ENCODE assay signal across 34 cellular contexts in genomic region chr2:27537287-27537686, GRCh38. TPM values are rescaled to one million over a fixed set of nuclear protein-coding genes. Genes with fewer than 3 reads are reported as not detected.
"Had no signal": no experiment of that assay in that cellular context is flagged by ENCODE, and none has a peak within 500 bp of the region (broad histone marks: within the 10 kb centered on the region; RNA-seq: fewer than 3 reads in every experiment).

No MANE protein-coding gene starts in this region.

- H3K27me3 ChIP-seq: foreskin keratinocyte, pancreas, tibial nerve, upper lobe of left lung had no signal

- H3K4me2 ChIP-seq: smooth muscle cell had no signal

- H3K27ac ChIP-seq: esophagus muscularis mucosa, foreskin keratinocyte, gastroesophageal sphincter, heart right ventricle, left lung, neutrophil, pancreas, thoracic aorta, tibial nerve, upper lobe of left lung had no signal

- H3K9me3 ChIP-seq: esophagus muscularis mucosa, gastroesophageal sphincter, heart right ventricle, left lung, mucosa of descending colon, neutrophil, pancreas, thoracic aorta, tibial nerve, upper lobe of left lung had no signal

- H3K36me3 Mint-ChIP-seq: mesothelial cell of epicardium; natural killer cell treated with Interleukin-12 subunit alpha and Interleukin-12 subunit beta and Interleukin-15 and Interleukin-18, amount 100 ng/mL, for 72 hours; stimulated activated effector memory CD8-positive, alpha-beta T cell treated with anti-CD3 and anti-CD28 coated beads, Interleukin-12 subunit alpha, Interleukin-12 subunit beta, amount 100 ng/mL, for 72 hours had no signal

- ATAC-seq: foreskin keratinocyte; gastroesophageal sphincter; heart right ventricle; left cardiac atrium; left lung; mucosa of descending colon; natural killer cell treated with Interleukin-12 subunit alpha and Interleukin-12 subunit beta and Interleukin-15 and Interleukin-18, amount 100 ng/mL, for 72 hours; pancreas; sciatic nerve; stimulated activated effector memory CD8-positive, alpha-beta T cell treated with anti-CD3 and anti-CD28 coated beads, Interleukin-12 subunit alpha, Interleukin-12 subunit beta, amount 100 ng/mL, for 72 hours; stimulated activated naive CD8-positive, alpha-beta T cell treated with anti-CD3 and anti-CD28 coated beads, Interleukin-15, Interleukin-2, amounts not matched to agents 100 U/mL and 50 U/mL, for 24 hours had no signal

- H3K4me3 Mint-ChIP-seq: endodermal cell; mesothelial cell of epicardium; naive B cell; natural killer cell treated with Interleukin-12 subunit alpha and Interleukin-12 subunit beta and Interleukin-15 and Interleukin-18, amount 100 ng/mL, for 72 hours; neural crest cell; stimulated activated effector memory CD8-positive, alpha-beta T cell treated with anti-CD3 and anti-CD28 coated beads, Interleukin-12 subunit alpha, Interleukin-12 subunit beta, amount 100 ng/mL, for 72 hours had no signal

- FAIRE-seq: islet of Langerhans, pancreas, urothelium cell line had no signal

- H3K4me1 Mint-ChIP-seq: endodermal cell; mesothelial cell of epicardium; neural crest cell; stimulated activated effector memory CD8-positive, alpha-beta T cell treated with anti-CD3 and anti-CD28 coated beads, Interleukin-12 subunit alpha, Interleukin-12 subunit beta, amount 100 ng/mL, for 72 hours had no signal

- H3K9me3 Mint-ChIP-seq: naive B cell; natural killer cell treated with Interleukin-12 subunit alpha and Interleukin-12 subunit beta and Interleukin-15 and Interleukin-18, amount 100 ng/mL, for 72 hours; stimulated activated effector memory CD8-positive, alpha-beta T cell treated with anti-CD3 and anti-CD28 coated beads, Interleukin-12 subunit alpha, Interleukin-12 subunit beta, amount 100 ng/mL, for 72 hours had no signal

- H3K4me1 ChIP-seq: esophagus muscularis mucosa, foreskin keratinocyte, gastroesophageal sphincter, heart right ventricle, left lung, pancreas, tibial nerve, upper lobe of left lung had no signal

- DNase-seq: cortex of kidney; effector CD8-positive, alpha-beta T cell; endodermal cell; foreskin keratinocyte; heart right ventricle; hippocampal formation; left cardiac atrium; left lung; mesenchymal stem cell; mucosa of descending colon; naive B cell; pancreas; stimulated activated CD4-positive, alpha-beta T cell treated with anti-CD3 and anti-CD28 coated beads, Interleukin-12 subunit alpha, Interleukin-12 subunit beta, amount 100 ng/mL, for 4 hours; stimulated activated CD4-positive, alpha-beta T cell treated with anti-CD3 and anti-CD28 coated beads, Interleukin-1b, Interleukin-23, amount 100 ng/mL, for 48 hours; stimulated activated CD4-positive, alpha-beta T cell treated with anti-CD3 and anti-CD28 coated beads, Interleukin-4, amount 100 ng/mL, for 1 hour; stimulated activated naive CD8-positive, alpha-beta T cell treated with anti-CD3 and anti-CD28 coated beads, Interleukin-15, Interleukin-2, amounts not matched to agents 100 U/mL and 50 U/mL, for 24 hours; substantia nigra; upper lobe of left lung had no signal

- H3K4me3 ChIP-seq: esophagus muscularis mucosa, gastroesophageal sphincter, heart right ventricle, left lung, mucosa of descending colon, pancreas, smooth muscle cell, thoracic aorta, tibial nerve, upper lobe of left lung had no signal

- H3K36me3 ChIP-seq: esophagus muscularis mucosa, gastroesophageal sphincter, heart right ventricle, left lung, neutrophil, pancreas, thoracic aorta, tibial nerve, upper lobe of left lung had no signal

- H3K27ac Mint-ChIP-seq: endodermal cell; mesothelial cell of epicardium; naive B cell; natural killer cell treated with Interleukin-12 subunit alpha and Interleukin-12 subunit beta and Interleukin-15 and Interleukin-18, amount 100 ng/mL, for 72 hours; progenitor cell of endocrine pancreas; stimulated activated effector memory CD8-positive, alpha-beta T cell treated with anti-CD3 and anti-CD28 coated beads, Interleukin-12 subunit alpha, Interleukin-12 subunit beta, amount 100 ng/mL, for 72 hours had no signal

RNA-seq across cellular contexts. Expression of gene GCKR, which starts 40.6 kb away (rescaled TPM):
- total RNA-seq: foreskin keratinocyte; lower leg skin; lung microvascular endothelial cell; mesothelial cell of epicardium; natural killer cell treated with Interleukin-12 subunit alpha and Interleukin-12 subunit beta and Interleukin-15 and Interleukin-18, amount 100 ng/mL, for 72 hours; smooth muscle cell; tibial nerve had no signal

RNA-seq across cellular contexts. Expression of gene FNDC4, which starts 42.3 kb away (rescaled TPM):
- total RNA-seq: natural killer cell treated with Interleukin-12 subunit alpha and Interleukin-12 subunit beta and Interleukin-15 and Interleukin-18, amount 100 ng/mL, for 72 hours had no signal
